ENCODE assay signal across 12 cellular contexts in genomic region chrX:10795721-10796120, GRCh38.
"Had no signal": no experiment of that assay in that cellular context is flagged by ENCODE, and none has a peak within 500 bp of the region (broad histone marks: within the 10 kb centered on the region; RNA-seq: fewer than 3 reads in every experiment).

No MANE protein-coding gene starts in this region.

- H3K4me1 ChIP-seq: tibial nerve had no signal

- DNase-seq: activated B cell treated with CpG ODN at 0.5 μM for 24 hours; activated CD4-positive, alpha-beta T cell treated with anti-CD3 and anti-CD28 coated beads, Interleukin-2, amount 10 ng/mL, durations not matched to agents 24 days and 14 days; activated naive CD4-positive, alpha-beta T cell treated with anti-CD3 and anti-CD28 coated beads for 36 hours; effector memory CD8-positive, alpha-beta T cell; left cardiac atrium; natural killer cell; occipital lobe had no signal

- H3K4me3 ChIP-seq: lung, tibial nerve had no signal

- H3K36me3 ChIP-seq: tibial nerve had no signal

- H3K27ac ChIP-seq: epithelial cell of prostate, tibial nerve had no signal

- H3K9me3 ChIP-seq: tibial nerve had no signal

- ATAC-seq: activated T-helper 17 cell treated with anti-CD3 and anti-CD28 coated beads, Interleukin-2, amount 50 U/mL, for 72 hours; effector memory CD8-positive, alpha-beta T cell; left cardiac atrium; natural killer cell; stimulated activated effector memory CD8-positive, alpha-beta T cell treated with anti-CD3 and anti-CD28 coated beads, Interleukin-12 subunit alpha, Interleukin-12 subunit beta, amount 100 ng/mL, for 72 hours had no signal
